9 cellular contexts compared by ENCODE assay signal in genomic region chr18:8730080-8730827, GRCh38. TPM values are rescaled to one million over a fixed set of nuclear protein-coding genes. Genes with fewer than 3 reads are reported as not detected.
DNase-seq lines count a peak whose midpoint lies in the region; ATAC-seq and TF ChIP-seq lines count a peak whose summit lies in the region.
"Had no signal": no experiment of that assay in that cellular context is flagged by ENCODE, and none has a peak within 500 bp of the region (broad histone marks: within the 10 kb centered on the region; RNA-seq: fewer than 3 reads in every experiment).

No MANE protein-coding gene starts in this region.

- no peak overlapping the region for H3K4me2 ChIP-seq in OCI-LY1 (ENCODE audit: low read length)

- peak overlapping the region; percentile 54 for H3K4me3 Mint-ChIP-seq in osteocyte (ENCODE audit: unreplicated experiment)

- peak overlapping the region; percentile 94 for H3K27ac ChIP-seq in OCI-LY1 (ENCODE audit: low read depth, low read length, poor library complexity, severe bottlenecking)
- peak overlapping the region; percentile 23 to 50 (median 44) for H3K27ac ChIP-seq in esophagus squamous epithelium

- peaks cover 43% of the 10 kb centered on the region for H3K4me1 Mint-ChIP-seq in osteocyte (ENCODE audit: unreplicated experiment)

- no peaks in the 10 kb centered on the region for H3K27me3 Mint-ChIP-seq in osteocyte (ENCODE audit: unreplicated experiment)

- no peak for ATAC-seq in GM19463 (IDR thresholded peaks at IDR 0.05; ENCODE audit: unreplicated experiment)

- H3K27ac Mint-ChIP-seq in osteocyte (ENCODE audit: unreplicated experiment) = peak overlapping the region; percentile 87

- DNase-seq in CMK (ENCODE audit: low read depth) (peak; percentile 20), esophagus squamous epithelium (lab: John Stamatoyannopoulos, UW) (no peak), osteocyte (ENCODE audit: extremely low spot score, unreplicated experiment) (no peak), NCI-H524 treated with DMSO at 0.1 percent for 48 hours (lab: John Stamatoyannopoulos, UW) (no peak), D341Med (ENCODE audit: low spot score) (no peak), NCI-H748 treated with DMSO at 0.1 percent for 48 hours (lab: John Stamatoyannopoulos, UW) (no peak)
- DNase-seq: activated naive CD4-positive, alpha-beta T cell treated with anti-CD3 and anti-CD28 coated beads, Interleukin-2, amount 50 U/mL, for 16 hours had no signal

- WGBS in esophagus squamous epithelium, 2 donors = 50 to 58% methylated on average over 13 to 16 of the region's 16 CpGs

- H3K4me1 ChIP-seq in OCI-LY1 (ENCODE audit: insufficient read depth, low read length, severe bottlenecking) (peaks cover 53% of the 10 kb centered on the region), esophagus squamous epithelium (peaks cover 0 to 23% (median 0%) of the 10 kb centered on the region in 3 donors)

- no peaks in the 10 kb centered on the region for H3K9me3 Mint-ChIP-seq in osteocyte (ENCODE audit: unreplicated experiment)

- no peak for TF ChIP-seq POLR2A in esophagus squamous epithelium (IDR thresholded peaks at IDR 0.05)

- H3K9me2 ChIP-seq in OCI-LY1 (ENCODE audit: low read depth, low read length) = no peaks in the 10 kb centered on the region

- H3K36me3 ChIP-seq in OCI-LY1 (ENCODE audit: insufficient read depth, low read length) (peaks cover 39% of the 10 kb centered on the region), esophagus squamous epithelium (no peaks in the 10 kb centered on the region)

- no peaks in the 10 kb centered on the region for H4K20me1 ChIP-seq in OCI-LY1 (ENCODE audit: insufficient read depth, low read length)

- no peaks in the 10 kb centered on the region for H3K27me3 ChIP-seq in OCI-LY1 (ENCODE audit: insufficient read depth, low read length)
- no peaks in the 10 kb centered on the region for H3K27me3 ChIP-seq in esophagus squamous epithelium

- TF ChIP-seq CTCF in OCI-LY1 (IDR thresholded peaks at IDR 0.05; ENCODE audit: low read length) = no peak
- TF ChIP-seq CTCF in esophagus squamous epithelium (IDR thresholded peaks at IDR 0.05) = no peak
- TF ChIP-seq CTCF in osteocyte (IDR thresholded peaks at IDR 0.05) = no peak

- peaks cover 7% of the 10 kb centered on the region for H3K36me3 Mint-ChIP-seq in osteocyte (ENCODE audit: unreplicated experiment)

- H3K9me3 ChIP-seq in OCI-LY1 (ENCODE audit: low read length) (no peaks in the 10 kb centered on the region), esophagus squamous epithelium (no peaks in the 10 kb centered on the region)

- H3K79me2 ChIP-seq in OCI-LY1 (ENCODE audit: insufficient read depth, low read length) = peaks cover 28% of the 10 kb centered on the region

- H2AFZ ChIP-seq in OCI-LY1 (ENCODE audit: low read length) = no peak overlapping the region

- peaks cover 10% of the 10 kb centered on the region; the same call in 1 of the 2 replicates for H3F3A ChIP-seq in OCI-LY1 (ENCODE audit: insufficient read depth, low read length)

- no peak overlapping the region for H3K4me3 ChIP-seq in OCI-LY1 (ENCODE audit: low read depth, low read length, poor library complexity, severe bottlenecking)
- H3K4me3 ChIP-seq in esophagus squamous epithelium = no peak overlapping the region

- intact Hi-C loops in esophagus squamous epithelium (cut with DNase I) = no loop called here

- H3K9ac ChIP-seq in OCI-LY1 (ENCODE audit: low read length) = no peak overlapping the region

RNA-seq across cellular contexts. Expression of gene MTCL1, which starts 24.9 kb away (rescaled TPM):
- total RNA-seq in esophagus squamous epithelium = 10 to 100 TPM in 1 of 4 donors, 1 to 10 TPM in 3; 6.5 to 16.4 (median 7.9) TPM
- total RNA-seq in osteocyte = 56.9 and 58.4 TPM in 2 replicates
